ENCODE assay signal across 13 cellular contexts in the genomic region with DNA sequence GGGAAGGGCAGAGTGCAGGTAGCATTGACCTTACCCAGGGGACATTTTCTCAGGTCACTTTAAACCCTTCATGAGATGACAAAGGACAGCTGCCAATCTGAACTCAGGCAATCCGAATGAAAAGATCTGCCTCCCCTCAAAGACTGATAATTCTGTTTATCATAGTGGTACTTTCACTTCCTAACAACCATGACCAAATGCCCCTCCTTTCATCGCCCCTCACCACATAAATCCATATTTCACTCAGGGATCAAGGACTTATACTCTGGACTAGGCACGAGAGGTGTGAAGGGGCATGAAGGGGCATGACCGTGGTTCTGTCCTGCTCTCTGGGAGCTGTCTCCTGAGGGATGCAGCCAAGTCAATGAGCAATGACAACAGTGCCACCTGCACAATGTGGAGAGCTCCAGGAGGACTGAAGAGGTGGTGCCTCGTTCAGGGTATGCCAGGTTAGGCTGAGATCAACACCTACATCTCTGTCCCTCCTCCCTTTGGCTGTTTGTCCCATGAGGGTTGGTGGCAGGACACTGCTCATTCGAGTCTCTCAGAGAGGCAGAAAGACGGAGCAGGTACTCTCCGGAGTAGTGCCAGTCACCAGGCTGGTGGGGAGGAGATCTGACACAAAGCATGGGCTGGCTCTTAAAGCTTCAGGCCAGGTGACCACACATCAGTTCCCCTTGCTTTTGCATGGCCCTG. TPM values are rescaled to one million over a fixed set of nuclear protein-coding genes. Genes with fewer than 3 reads are reported as not detected.
DNase-seq lines count a peak whose midpoint lies in the region; ATAC-seq and TF ChIP-seq lines count a peak whose summit lies in the region.
"Had no signal": no experiment of that assay in that cellular context is flagged by ENCODE, and none has a peak within 500 bp of the region (broad histone marks: within the 10 kb centered on the region; RNA-seq: fewer than 3 reads in every experiment).

No MANE protein-coding gene starts in this region.

- POLR2A ChIA-PET in MCF 10A (lab: Yijun Ruan, JAX): interaction anchor here (0.5 kb wide), 1 partner anchor 740 kb away, joined by 3 read pairs; no protein-coding TSS in a partner anchor

- no peak for TF ChIP-seq CTCF in MCF 10A (IDR thresholded peaks at IDR 0.05; ENCODE audit: unreplicated experiment)

- H3K4me1 Mint-ChIP-seq in activated CD4-positive, alpha-beta T cell treated with anti-CD3 and anti-CD28 coated beads, Interleukin-2, amount 10 ng/mL, durations not matched to agents 24 days and 14 days: no peaks in the 10 kb centered on the region
- peaks cover 3% of the 10 kb centered on the region for H3K4me1 Mint-ChIP-seq in activated T-helper 2 cell treated with anti-CD3 and anti-CD28 coated beads, Interferon-gamma antibody, Interleukin-2, Interleukin-4, amounts not matched to agents 10 μg/mL and 5 μg/mL and 100 μg/mL, durations not matched to agents 14 hours and 24 hours and 36 hours (ENCODE audit: low read depth)
- H3K4me1 Mint-ChIP-seq in MCF 10A (ENCODE audit: insufficient read depth, unreplicated experiment): no peaks in the 10 kb centered on the region

- ATAC-seq in HG02763 (IDR thresholded peaks at IDR 0.05; ENCODE audit: unreplicated experiment): peak; percentile 19
- peak; percentile 40 for ATAC-seq in HG03520 (IDR thresholded peaks at IDR 0.05; ENCODE audit: unreplicated experiment)
- ATAC-seq in GM21447 (IDR thresholded peaks at IDR 0.05; ENCODE audit: unreplicated experiment): no peak
- ATAC-seq: WTC11 had no signal

- intact Hi-C loops in activated CD4-positive, alpha-beta T cell treated with anti-CD3 and anti-CD28 coated beads, Interleukin-2, amount 10 ng/mL, durations not matched to agents 24 days and 14 days (cut with micrococcal nuclease): no loop called here
- intact Hi-C loops in activated T-helper 2 cell treated with anti-CD3 and anti-CD28 coated beads, Interferon-gamma antibody, Interleukin-2, Interleukin-4, amounts not matched to agents 10 μg/mL and 5 μg/mL and 100 μg/mL, durations not matched to agents 14 hours and 24 hours and 36 hours (cut with micrococcal nuclease): no loop called here
- intact Hi-C loops in MCF 10A (cut with micrococcal nuclease): no loop called here

- no peak overlapping the region for H3K27ac Mint-ChIP-seq in activated CD4-positive, alpha-beta T cell treated with anti-CD3 and anti-CD28 coated beads, Interleukin-2, amount 10 ng/mL, durations not matched to agents 24 days and 14 days
- no peak overlapping the region for H3K27ac Mint-ChIP-seq in activated T-helper 2 cell treated with anti-CD3 and anti-CD28 coated beads, Interferon-gamma antibody, Interleukin-2, Interleukin-4, amounts not matched to agents 10 μg/mL and 5 μg/mL and 100 μg/mL, durations not matched to agents 14 hours and 24 hours and 36 hours
- no peak overlapping the region for H3K27ac Mint-ChIP-seq in MCF 10A (ENCODE audit: low read depth, unreplicated experiment)
- H3K27ac Mint-ChIP-seq: activated T-helper 1 cell treated with anti-CD3 and anti-CD28 coated beads, Interleukin-12 subunit alpha, Interleukin-12 subunit beta, Interleukin-2, Interleukin-4 antibody, amounts not matched to agents 30 ng/mL and 10 ng/mL and 1 ng/mL, durations not matched to agents 14 hours and 24 hours and 36 hours; mesothelial cell of epicardium; WTC11 had no signal

- DNase-seq in activated CD4-positive, alpha-beta T cell treated with anti-CD3 and anti-CD28 coated beads, Interleukin-2, amount 10 ng/mL, durations not matched to agents 24 days and 14 days: peak; percentile 48
- no peak for DNase-seq in activated CD4-positive, alpha-beta T cell treated with anti-CD3 and anti-CD28 coated beads, Interleukin-2, amount 50 U/mL, for 4 hours
- DNase-seq in activated T-helper 2 cell treated with anti-CD3 and anti-CD28 coated beads, Interferon-gamma antibody, Interleukin-2, Interleukin-4, amounts not matched to agents 10 μg/mL and 5 μg/mL and 100 μg/mL, durations not matched to agents 14 hours and 24 hours and 36 hours (ENCODE audit: low spot score): no peak
- DNase-seq in MCF 10A (ENCODE audit: unreplicated experiment): no peak
- DNase-seq in SIG-M5 treated with dmso at 0.1 percent for 504 hours (lab: John Stamatoyannopoulos, UW; ENCODE audit: unreplicated experiment): no peak
- DNase-seq: NCI-H69 had no signal

- CTCF ChIA-PET in MCF 10A (lab: Yijun Ruan, JAX): interaction anchor here (1.0 kb wide), 1 partner anchor 8 kb away, joined by 3 read pairs; no protein-coding TSS in a partner anchor

- H3K36me3 Mint-ChIP-seq in activated CD4-positive, alpha-beta T cell treated with anti-CD3 and anti-CD28 coated beads, Interleukin-2, amount 10 ng/mL, durations not matched to agents 24 days and 14 days (ENCODE audit: low read depth): no peaks in the 10 kb centered on the region
- H3K36me3 Mint-ChIP-seq in activated T-helper 2 cell treated with anti-CD3 and anti-CD28 coated beads, Interferon-gamma antibody, Interleukin-2, Interleukin-4, amounts not matched to agents 10 μg/mL and 5 μg/mL and 100 μg/mL, durations not matched to agents 14 hours and 24 hours and 36 hours (ENCODE audit: low read depth): no peaks in the 10 kb centered on the region
- no peaks in the 10 kb centered on the region for H3K36me3 Mint-ChIP-seq in MCF 10A (ENCODE audit: insufficient read depth, unreplicated experiment)

- no TSS peak for BruUV-seq in MCF 10A (replicated peaks; lab: Mats Ljungman, UMichigan)

- H3K4me3 Mint-ChIP-seq in activated CD4-positive, alpha-beta T cell treated with anti-CD3 and anti-CD28 coated beads, Interleukin-2, amount 10 ng/mL, durations not matched to agents 24 days and 14 days: no peak overlapping the region
- no peak overlapping the region for H3K4me3 Mint-ChIP-seq in activated T-helper 2 cell treated with anti-CD3 and anti-CD28 coated beads, Interferon-gamma antibody, Interleukin-2, Interleukin-4, amounts not matched to agents 10 μg/mL and 5 μg/mL and 100 μg/mL, durations not matched to agents 14 hours and 24 hours and 36 hours (ENCODE audit: low read depth)
- no peak overlapping the region for H3K4me3 Mint-ChIP-seq in MCF 10A (ENCODE audit: unreplicated experiment)
- H3K4me3 Mint-ChIP-seq: activated T-helper 1 cell treated with anti-CD3 and anti-CD28 coated beads, Interleukin-12 subunit alpha, Interleukin-12 subunit beta, Interleukin-2, Interleukin-4 antibody, amounts not matched to agents 30 ng/mL and 10 ng/mL and 1 ng/mL, durations not matched to agents 14 hours and 24 hours and 36 hours; mesothelial cell of epicardium; WTC11 had no signal

- H3K9me3 Mint-ChIP-seq in activated CD4-positive, alpha-beta T cell treated with anti-CD3 and anti-CD28 coated beads, Interleukin-2, amount 10 ng/mL, durations not matched to agents 24 days and 14 days: no peaks in the 10 kb centered on the region
- H3K9me3 Mint-ChIP-seq in activated T-helper 2 cell treated with anti-CD3 and anti-CD28 coated beads, Interferon-gamma antibody, Interleukin-2, Interleukin-4, amounts not matched to agents 10 μg/mL and 5 μg/mL and 100 μg/mL, durations not matched to agents 14 hours and 24 hours and 36 hours: no peaks in the 10 kb centered on the region
- no peaks in the 10 kb centered on the region for H3K9me3 Mint-ChIP-seq in MCF 10A (ENCODE audit: unreplicated experiment)
- H3K9me3 Mint-ChIP-seq: activated T-helper 1 cell treated with anti-CD3 and anti-CD28 coated beads, Interleukin-12 subunit alpha, Interleukin-12 subunit beta, Interleukin-2, Interleukin-4 antibody, amounts not matched to agents 30 ng/mL and 10 ng/mL and 1 ng/mL, durations not matched to agents 14 hours and 24 hours and 36 hours; mesothelial cell of epicardium had no signal

- H3K27me3 Mint-ChIP-seq in activated CD4-positive, alpha-beta T cell treated with anti-CD3 and anti-CD28 coated beads, Interleukin-2, amount 10 ng/mL, durations not matched to agents 24 days and 14 days: no peaks in the 10 kb centered on the region
- peaks cover 8% of the 10 kb centered on the region for H3K27me3 Mint-ChIP-seq in activated T-helper 2 cell treated with anti-CD3 and anti-CD28 coated beads, Interferon-gamma antibody, Interleukin-2, Interleukin-4, amounts not matched to agents 10 μg/mL and 5 μg/mL and 100 μg/mL, durations not matched to agents 14 hours and 24 hours and 36 hours (ENCODE audit: low read depth)
- no peaks in the 10 kb centered on the region for H3K27me3 Mint-ChIP-seq in MCF 10A (ENCODE audit: insufficient read depth, unreplicated experiment)

RNA-seq across cellular contexts. Expression of a gene that starts 12.5 kb away (rescaled TPM):
- total RNA-seq in activated CD4-positive, alpha-beta T cell treated with anti-CD3 and anti-CD28 coated beads, Interleukin-2, amount 10 ng/mL, durations not matched to agents 24 days and 14 days: 0.23 and 0.66 TPM in 2 replicates
- total RNA-seq in activated T-helper 2 cell treated with anti-CD3 and anti-CD28 coated beads, Interferon-gamma antibody, Interleukin-2, Interleukin-4, amounts not matched to agents 10 μg/mL and 5 μg/mL and 100 μg/mL, durations not matched to agents 14 hours and 24 hours and 36 hours: 2.0 and 2.5 TPM in 2 replicates
- 0.21 and 0.25 TPM in 2 replicates for total RNA-seq in MCF 10A (2022)
- total RNA-seq: A673 had no signal
